Comparison of ENCODE assay signal across 18 cellular contexts in the genomic region with DNA sequence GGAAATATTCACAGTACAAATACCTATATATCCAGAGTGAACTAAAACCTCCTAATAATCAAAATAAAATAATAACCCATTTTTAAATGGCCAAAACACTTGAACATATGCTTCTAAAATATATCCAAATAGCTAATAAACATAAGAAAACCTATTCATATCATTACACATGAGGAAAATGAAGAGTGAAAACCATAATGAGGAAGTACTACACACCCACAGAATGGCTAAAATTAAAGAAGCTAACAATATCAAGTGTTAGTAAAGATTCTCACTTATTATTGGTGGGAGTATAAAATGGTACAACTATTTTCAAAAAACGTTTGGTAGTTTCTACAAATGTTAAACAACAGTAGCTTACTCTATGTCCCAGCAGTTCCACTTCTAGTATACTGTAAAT.
A peak's percentile ranks its signal among the peaks of the same experiment; 100 is the strongest.
DNase-seq lines count a peak whose midpoint lies in the region; ATAC-seq, FAIRE-seq and TF ChIP-seq lines count a peak whose summit lies in the region.
"Had no signal": no experiment of that assay in that cellular context is flagged by ENCODE, and none has a peak within 500 bp of the region (broad histone marks: within the 10 kb centered on the region; RNA-seq: fewer than 3 reads in every experiment).

No MANE protein-coding gene starts in this region.

- DNase-seq in MG63 (no peak), small intestine (no peak), mucosa of descending colon (no peak), GM03348 (ENCODE audit: low spot score) (no peak)
- no peak for DNase-seq in activated naive CD4-positive, alpha-beta T cell treated with anti-CD3 and anti-CD28 coated beads, Interleukin-2, amount 10 ng/mL, durations not matched to agents 7 days and 5 days
- DNase-seq: BE2C; CD8-positive, alpha-beta T cell; COR-L47; DND-41; GDM1; H7; Karpas-422 had no signal

- H3K27me3 ChIP-seq in MG63 (no peaks in the 10 kb centered on the region), small intestine (ENCODE audit: control insufficient read depth in 2 of 2, insufficient read depth in 2 of 2, low read length in 2 of 2) (no peaks in the 10 kb centered on the region)
- H3K27me3 ChIP-seq: BE2C had no signal

- FAIRE-seq in small intestine (lab: Jason Lieb, UNC), result peak; percentile 33
- FAIRE-seq: A204.1 had no signal

- no peak overlapping the region for H3K4me3 Mint-ChIP-seq in activated naive CD4-positive, alpha-beta T cell treated with anti-CD3 and anti-CD28 coated beads, Interleukin-2, amount 10 ng/mL, durations not matched to agents 7 days and 5 days
- H3K4me3 Mint-ChIP-seq: CD8-positive, alpha-beta T cell; GM23338 had no signal

- H3K27ac ChIP-seq in small intestine (ENCODE audit: low read depth in 1 of 2, low read length in 1 of 2), result no peak overlapping the region
- H3K27ac ChIP-seq: C4-2B, HL-60 had no signal

- ATAC-seq in GM18858 (IDR thresholded peaks at IDR 0.05; ENCODE audit: unreplicated experiment) (peak; percentile 75), GM21723 (IDR thresholded peaks at IDR 0.05; ENCODE audit: unreplicated experiment) (peak; percentile 61), mucosa of descending colon (no peak)
- ATAC-seq: CD8-positive, alpha-beta T cell; GM23338 had no signal

- H3K27me3 Mint-ChIP-seq in activated naive CD4-positive, alpha-beta T cell treated with anti-CD3 and anti-CD28 coated beads, Interleukin-2, amount 10 ng/mL, durations not matched to agents 7 days and 5 days, result no peaks in the 10 kb centered on the region

- H3K36me3 Mint-ChIP-seq in activated naive CD4-positive, alpha-beta T cell treated with anti-CD3 and anti-CD28 coated beads, Interleukin-2, amount 10 ng/mL, durations not matched to agents 7 days and 5 days, result no peaks in the 10 kb centered on the region

- no peaks in the 10 kb centered on the region for H3K4me1 Mint-ChIP-seq in activated naive CD4-positive, alpha-beta T cell treated with anti-CD3 and anti-CD28 coated beads, Interleukin-2, amount 10 ng/mL, durations not matched to agents 7 days and 5 days
- H3K4me1 Mint-ChIP-seq: GM23338 had no signal

- H3K27ac Mint-ChIP-seq in activated naive CD4-positive, alpha-beta T cell treated with anti-CD3 and anti-CD28 coated beads, Interleukin-2, amount 10 ng/mL, durations not matched to agents 7 days and 5 days, result no peak overlapping the region
- H3K27ac Mint-ChIP-seq: CD8-positive, alpha-beta T cell; GM23338 had no signal

- 22 to 55% (median 36%) methylated on average over 1 of the region's 1 CpG for WGBS in small intestine, 3 donors

- H3K36me3 ChIP-seq in MG63 (no peaks in the 10 kb centered on the region), small intestine (ENCODE audit: control insufficient read depth in 2 of 2, insufficient read depth in 2 of 2, low read length in 2 of 2) (no peaks in the 10 kb centered on the region), mucosa of descending colon (ENCODE audit: low read depth) (no peaks in the 10 kb centered on the region)

- H3K4me1 ChIP-seq in small intestine (ENCODE audit: control insufficient read depth in 2 of 2, insufficient read depth in 1 of 2, low read depth in 1 of 2, low read length in 1 of 2), result no peaks in the 10 kb centered on the region
- H3K4me1 ChIP-seq in mucosa of descending colon (ENCODE audit: low read depth), result no peaks in the 10 kb centered on the region
- H3K4me1 ChIP-seq: BE2C had no signal

- peak overlapping the region; percentile 27 for H3K4me3 ChIP-seq in MG63
- H3K4me3 ChIP-seq in small intestine (ENCODE audit: low read depth in 1 of 2, low read length in 2 of 2), result no peak overlapping the region
- no peak overlapping the region for H3K4me3 ChIP-seq in mucosa of descending colon
- H3K4me3 ChIP-seq: GM23338 had no signal

- no peak for TF ChIP-seq CTCF in mucosa of descending colon (IDR thresholded peaks at IDR 0.05)

- H3K9me3 Mint-ChIP-seq in activated naive CD4-positive, alpha-beta T cell treated with anti-CD3 and anti-CD28 coated beads, Interleukin-2, amount 10 ng/mL, durations not matched to agents 7 days and 5 days, result peaks cover 2% of the 10 kb centered on the region
- H3K9me3 Mint-ChIP-seq: CD8-positive, alpha-beta T cell; GM23338 had no signal

- CTCF ChIA-PET in activated naive CD4-positive, alpha-beta T cell treated with anti-CD3 and anti-CD28 coated beads, Interleukin-2, amount 10 ng/mL, durations not matched to agents 7 days and 5 days (lab: Charles Lee), result no interaction called here

- intact Hi-C loops in mucosa of descending colon (cut with DNase I, micrococcal nuclease), result no loop called here

- H3K9me3 ChIP-seq in MG63, result no peaks in the 10 kb centered on the region
- no peaks in the 10 kb centered on the region for H3K9me3 ChIP-seq in small intestine (ENCODE audit: control insufficient read depth, low read depth)
- no peaks in the 10 kb centered on the region for H3K9me3 ChIP-seq in mucosa of descending colon
- H3K9me3 ChIP-seq: BE2C had no signal
